In genomic region chr14:100138082-100138787, GRCh38 we compare ENCODE assay signal across 12 cellular contexts. TPM values are rescaled to one million over a fixed set of nuclear protein-coding genes. Genes with fewer than 3 reads are reported as not detected.
A peak's percentile ranks its signal among the peaks of the same experiment; 100 is the strongest.
DNase-seq lines count a peak whose midpoint lies in the region; ATAC-seq and TF ChIP-seq lines count a peak whose summit lies in the region.
"Had no signal": no experiment of that assay in that cellular context is flagged by ENCODE, and none has a peak within 500 bp of the region (broad histone marks: within the 10 kb centered on the region; RNA-seq: fewer than 3 reads in every experiment).

No MANE protein-coding gene starts in this region.

- TF ChIP-seq POLR2A in ovary (IDR thresholded peaks at IDR 0.05): no peak

- H3K27me3 Mint-ChIP-seq in T-helper 2 cell treated with Interferon-gamma antibody and Interleukin-4, amounts not matched to agents 5 μg/mL and 100 μg/mL, for 36 hours (ENCODE audit: low read depth): no peaks in the 10 kb centered on the region
- no peaks in the 10 kb centered on the region for H3K27me3 Mint-ChIP-seq in activated naive CD8-positive, alpha-beta T cell treated with anti-CD3 and anti-CD28 coated beads, Interleukin-2, amount 50 U/mL, for 24 hours
- no peaks in the 10 kb centered on the region for H3K27me3 Mint-ChIP-seq in stimulated activated memory B cell treated with anti-CD40 and anti-IgM and Interleukin-4, amounts not matched to agents 10 μg/mL and 1 μg/mL and 100 μg/mL, for 72 hours

- H3K4me3 Mint-ChIP-seq in T-helper 2 cell treated with Interferon-gamma antibody and Interleukin-4, amounts not matched to agents 5 μg/mL and 100 μg/mL, for 36 hours: no peak overlapping the region
- no peak overlapping the region for H3K4me3 Mint-ChIP-seq in activated naive CD8-positive, alpha-beta T cell treated with anti-CD3 and anti-CD28 coated beads, Interleukin-2, amount 50 U/mL, for 24 hours
- H3K4me3 Mint-ChIP-seq in stimulated activated memory B cell treated with anti-CD40 and anti-IgM and Interleukin-4, amounts not matched to agents 10 μg/mL and 1 μg/mL and 100 μg/mL, for 72 hours: no peak overlapping the region

- no peak for TF ChIP-seq CTCF in ovary (IDR thresholded peaks at IDR 0.05)

- no peak for TF ChIP-seq EP300 in ovary (IDR thresholded peaks at IDR 0.05)

- no peak overlapping the region for H3K4me3 ChIP-seq in ovary
- H3K4me3 ChIP-seq: testis had no signal

- intact Hi-C loops in ovary (cut with DNase I): no loop called here

- no peak for DNase-seq in T-helper 2 cell treated with Interferon-gamma antibody and Interleukin-4, amounts not matched to agents 5 μg/mL and 100 μg/mL, for 36 hours (ENCODE audit: low spot score)
- DNase-seq in T-helper 2 cell (no peak), ovary (no peak), KBM-7 (no peak)
- DNase-seq in activated naive CD8-positive, alpha-beta T cell treated with anti-CD3 and anti-CD28 coated beads, Interleukin-2, amount 50 U/mL, for 24 hours: no peak
- DNase-seq: 8988T; activated CD4-positive, alpha-beta T cell treated with anti-CD3 and anti-CD28 coated beads, Interleukin-2, amount 50 U/mL, for 48 hours; testis had no signal

- peak overlapping the region; percentile 55 for H3K27ac Mint-ChIP-seq in T-helper 2 cell treated with Interferon-gamma antibody and Interleukin-4, amounts not matched to agents 5 μg/mL and 100 μg/mL, for 36 hours
- peak overlapping the region; percentile 14 for H3K27ac Mint-ChIP-seq in activated naive CD8-positive, alpha-beta T cell treated with anti-CD3 and anti-CD28 coated beads, Interleukin-2, amount 50 U/mL, for 24 hours
- H3K27ac Mint-ChIP-seq in stimulated activated memory B cell treated with anti-CD40 and anti-IgM and Interleukin-4, amounts not matched to agents 10 μg/mL and 1 μg/mL and 100 μg/mL, for 72 hours: peak overlapping the region; percentile 68

- H3K27me3 ChIP-seq in ovary: no peaks in the 10 kb centered on the region
- H3K27me3 ChIP-seq: testis had no signal

- H3K4me1 ChIP-seq in ovary (ENCODE audit: insufficient read depth): peaks cover 3% of the 10 kb centered on the region

- 68 to 83% (median 78%) methylated on average over 8 of the region's 8 CpGs for WGBS in ovary, 3 donors

- peak; percentile 57 for ATAC-seq in HG02885 (IDR thresholded peaks at IDR 0.05; ENCODE audit: poor library complexity, unreplicated experiment)
- no peak for ATAC-seq in activated naive CD8-positive, alpha-beta T cell treated with anti-CD3 and anti-CD28 coated beads, Interleukin-2, amount 50 U/mL, for 24 hours
- ATAC-seq in stimulated activated memory B cell treated with anti-CD40 and anti-IgM and Interleukin-4, amounts not matched to agents 10 μg/mL and 1 μg/mL and 100 μg/mL, for 72 hours: peak; percentile 87
- no peak for ATAC-seq in GM18519 (IDR thresholded peaks at IDR 0.05; ENCODE audit: low FRiP score, unreplicated experiment)

- no peaks in the 10 kb centered on the region for H3K9me3 Mint-ChIP-seq in T-helper 2 cell treated with Interferon-gamma antibody and Interleukin-4, amounts not matched to agents 5 μg/mL and 100 μg/mL, for 36 hours
- H3K9me3 Mint-ChIP-seq in activated naive CD8-positive, alpha-beta T cell treated with anti-CD3 and anti-CD28 coated beads, Interleukin-2, amount 50 U/mL, for 24 hours: no peaks in the 10 kb centered on the region
- no peaks in the 10 kb centered on the region for H3K9me3 Mint-ChIP-seq in stimulated activated memory B cell treated with anti-CD40 and anti-IgM and Interleukin-4, amounts not matched to agents 10 μg/mL and 1 μg/mL and 100 μg/mL, for 72 hours

- H3K4me1 Mint-ChIP-seq in T-helper 2 cell treated with Interferon-gamma antibody and Interleukin-4, amounts not matched to agents 5 μg/mL and 100 μg/mL, for 36 hours (ENCODE audit: low read depth): peaks cover 2% of the 10 kb centered on the region
- no peaks in the 10 kb centered on the region for H3K4me1 Mint-ChIP-seq in activated naive CD8-positive, alpha-beta T cell treated with anti-CD3 and anti-CD28 coated beads, Interleukin-2, amount 50 U/mL, for 24 hours
- H3K4me1 Mint-ChIP-seq in stimulated activated memory B cell treated with anti-CD40 and anti-IgM and Interleukin-4, amounts not matched to agents 10 μg/mL and 1 μg/mL and 100 μg/mL, for 72 hours: peaks cover 11% of the 10 kb centered on the region

- no peaks in the 10 kb centered on the region for H3K36me3 ChIP-seq in ovary

- no peak overlapping the region for H3K27ac ChIP-seq in ovary
- H3K27ac ChIP-seq: testis had no signal

- H3K9me3 ChIP-seq in ovary: no peaks in the 10 kb centered on the region
- H3K9me3 ChIP-seq: testis had no signal

- in situ Hi-C loops in KBM-7 (cut with MboI; ENCODE audit: low pct_unique_long_range_greater_than_20kb, low sequenced_read_pairs): no loop called here

- peaks cover 79% of the 10 kb centered on the region for H3K36me3 Mint-ChIP-seq in T-helper 2 cell treated with Interferon-gamma antibody and Interleukin-4, amounts not matched to agents 5 μg/mL and 100 μg/mL, for 36 hours (ENCODE audit: low read depth)
- H3K36me3 Mint-ChIP-seq in activated naive CD8-positive, alpha-beta T cell treated with anti-CD3 and anti-CD28 coated beads, Interleukin-2, amount 50 U/mL, for 24 hours (ENCODE audit: low read depth): peaks cover 17% of the 10 kb centered on the region
- peaks cover 75% of the 10 kb centered on the region for H3K36me3 Mint-ChIP-seq in stimulated activated memory B cell treated with anti-CD40 and anti-IgM and Interleukin-4, amounts not matched to agents 10 μg/mL and 1 μg/mL and 100 μg/mL, for 72 hours

RNA-seq across cellular contexts. Expression of gene DEGS2, which starts 21.2 kb away (rescaled TPM):
- 1 to 10 TPM in 4 of 7 donors, under 1 TPM in 3; 0.45 to 7.9 (median 2.9) TPM for total RNA-seq in ovary
- 1 to 10 TPM in 1 of 2 donors, not detected in 1; 1.8 TPM for polyA plus RNA-seq in ovary
- total RNA-seq: LHCN-M2 had no signal

Comparison
In these comparisons a context has a peak if more than half of its experiments do, and no peak if none do; other contexts are left out.
1. H3K27ac Mint-ChIP-seq: peak in every context shown above with its lines; median percentile 68 in stimulated activated memory B cell treated with anti-CD40 and anti-IgM and Interleukin-4, amounts not matched to agents 10 μg/mL and 1 μg/mL and 100 μg/mL, for 72 hours; 55 in T-helper 2 cell treated with Interferon-gamma antibody and Interleukin-4, amounts not matched to agents 5 μg/mL and 100 μg/mL, for 36 hours; 14 in activated naive CD8-positive, alpha-beta T cell treated with anti-CD3 and anti-CD28 coated beads, Interleukin-2, amount 50 U/mL, for 24 hours.
2. ATAC-seq: peak in HG02885 (single experiment) and stimulated activated memory B cell treated with anti-CD40 and anti-IgM and Interleukin-4, amounts not matched to agents 10 μg/mL and 1 μg/mL and 100 μg/mL, for 72 hours (single experiment); none in activated naive CD8-positive, alpha-beta T cell treated with anti-CD3 and anti-CD28 coated beads, Interleukin-2, amount 50 U/mL, for 24 hours (single experiment) and GM18519 (single experiment).